In genomic region chr7:70872188-70872587, GRCh38 we compare ENCODE assay signal across 8 cellular contexts.
"Had no signal": no experiment of that assay in that cellular context is flagged by ENCODE, and none has a peak within 500 bp of the region (broad histone marks: within the 10 kb centered on the region; RNA-seq: fewer than 3 reads in every experiment).

No MANE protein-coding gene starts in this region.

- ATAC-seq: GM12878 had no signal

- H3K4me3 ChIP-seq: GM12878 had no signal

- FAIRE-seq: G401.6, GM12878, GM12891, GM12892, GM18507, GM19239 had no signal

- DNase-seq: GDM1, GF-D8 had no signal
